In the genomic region with DNA sequence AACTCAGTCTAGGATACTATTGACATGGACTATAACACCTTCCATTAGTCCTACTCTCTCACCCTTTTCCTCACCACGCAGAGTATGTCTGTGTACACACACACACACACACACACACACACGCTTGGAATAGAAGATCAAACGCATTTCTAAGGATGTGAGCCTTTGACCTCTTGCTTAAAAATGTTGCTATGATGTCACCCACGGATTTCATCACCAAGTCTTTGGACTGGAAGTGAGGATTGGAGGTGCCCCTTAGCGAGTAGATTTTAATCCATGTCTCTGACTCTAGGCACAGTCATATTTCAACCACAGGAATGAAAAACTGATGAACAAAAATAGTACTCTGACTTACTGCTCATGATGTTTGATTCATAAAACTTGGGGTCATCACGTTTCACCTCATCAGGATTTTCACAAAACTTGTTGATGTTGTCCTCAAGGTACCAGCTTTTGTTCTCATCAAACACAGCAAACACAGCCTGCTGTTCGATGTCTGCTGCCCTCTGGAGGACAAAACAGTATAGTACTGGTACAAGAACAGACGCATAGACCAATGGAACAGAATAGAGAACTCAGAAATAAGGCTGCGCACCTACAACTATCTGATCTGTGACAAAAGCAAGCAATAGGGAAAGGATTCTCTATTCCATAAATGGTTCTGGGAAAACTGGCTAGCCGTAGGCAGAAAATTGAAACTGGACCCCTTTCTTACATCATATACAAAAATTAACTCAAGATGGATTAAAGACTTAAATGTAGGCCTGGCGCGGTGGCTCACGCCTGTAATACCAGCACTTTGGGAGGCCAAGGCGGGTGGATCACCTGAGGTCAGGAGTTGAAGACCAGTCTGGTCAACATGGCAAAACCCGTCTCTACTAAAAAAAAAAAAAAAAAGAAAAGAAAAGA, we compare ENCODE assay signal across 9 cellular contexts. TPM values are rescaled to one million over a fixed set of nuclear protein-coding genes. Genes with fewer than 3 reads are reported as not detected.
DNase-seq lines count a peak whose midpoint lies in the region; ATAC-seq and TF ChIP-seq lines count a peak whose summit lies in the region.
"Had no signal": no experiment of that assay in that cellular context is flagged by ENCODE, and none has a peak within 500 bp of the region (broad histone marks: within the 10 kb centered on the region; RNA-seq: fewer than 3 reads in every experiment).

No MANE protein-coding gene starts in this region.

- H3K27ac Mint-ChIP-seq in activated CD4-positive, alpha-beta memory T cell treated with anti-CD3 and anti-CD28 coated beads for 36 hours = no peak overlapping the region
- peak overlapping the region in 1 of 9 donors; percentile 7 for H3K27ac Mint-ChIP-seq in naive thymus-derived CD4-positive, alpha-beta T cell

- peaks cover 0 to 2% (median 0%) of the 10 kb centered on the region in 4 donors for H3K27me3 ChIP-seq in esophagus muscularis mucosa
- H3K27me3 ChIP-seq in naive thymus-derived CD4-positive, alpha-beta T cell (ENCODE audit: control insufficient read depth in 2 of 2, insufficient read depth in 2 of 2, low read length in 2 of 2) = no peaks in the 10 kb centered on the region
- no peaks in the 10 kb centered on the region for H3K27me3 ChIP-seq in thoracic aorta (replicated peaks; ENCODE audit: insufficient read depth)

- H3K36me3 ChIP-seq in esophagus muscularis mucosa (peaks cover 0 to 5% (median 0%) of the 10 kb centered on the region in 4 donors), thoracic aorta (no peaks in the 10 kb centered on the region)
- no peaks in the 10 kb centered on the region for H3K36me3 ChIP-seq in naive thymus-derived CD4-positive, alpha-beta T cell (ENCODE audit: control insufficient read depth in 2 of 3, insufficient read depth in 3 of 3, low read length in 3 of 3)

- H3K36me3 Mint-ChIP-seq in activated CD4-positive, alpha-beta memory T cell treated with anti-CD3 and anti-CD28 coated beads for 36 hours = peaks cover 58% of the 10 kb centered on the region
- H3K36me3 Mint-ChIP-seq in naive thymus-derived CD4-positive, alpha-beta T cell = peaks cover 0 to 9% (median 0%) of the 10 kb centered on the region in 5 donors

- WGBS in esophagus muscularis mucosa = 59% methylated on average over 15 of the region's 15 CpGs

- ATAC-seq in HG03175 (IDR thresholded peaks at IDR 0.05; ENCODE audit: unreplicated experiment) (peak; percentile 69), thoracic aorta (ENCODE audit: insufficient number of reproducible peaks, low FRiP score, low read depth) (no peak)
- peak; percentile 92 for ATAC-seq in naive thymus-derived CD4-positive, alpha-beta T cell

- CTCF ChIA-PET in activated CD4-positive, alpha-beta memory T cell treated with anti-CD3 and anti-CD28 coated beads for 36 hours (lab: Charles Lee) = interaction anchor here (0.6 to 2.7 kb wide), 22 partner anchors 8 to 1204 kb away, joined by 3 to 16 read pairs (median 4); partner anchors contain the start of gene CCDC181
- CTCF ChIA-PET in naive thymus-derived CD4-positive, alpha-beta T cell (lab: Charles Lee) = interaction anchor here (0.6 to 1.4 kb wide), 9 partner anchors 8 to 1626 kb away, joined by 3 to 7 read pairs (median 3); partner anchors contain the start of genes F5, METTL18 and SLC19A2

- H3K27ac ChIP-seq in 22Rv1 (no peak overlapping the region), esophagus muscularis mucosa (replicated peaks in 1 of 4) (no peak overlapping the region), thoracic aorta (no peak overlapping the region)
- no peak overlapping the region for H3K27ac ChIP-seq in naive thymus-derived CD4-positive, alpha-beta T cell (ENCODE audit: low read depth, low read length)
- H3K27ac ChIP-seq: skin epidermis had no signal

- H3K9me3 Mint-ChIP-seq in activated CD4-positive, alpha-beta memory T cell treated with anti-CD3 and anti-CD28 coated beads for 36 hours = no peaks in the 10 kb centered on the region
- no peaks in the 10 kb centered on the region for H3K9me3 Mint-ChIP-seq in naive thymus-derived CD4-positive, alpha-beta T cell

- H3K4me1 ChIP-seq in esophagus muscularis mucosa = no peaks in the 10 kb centered on the region
- H3K4me1 ChIP-seq in naive thymus-derived CD4-positive, alpha-beta T cell (ENCODE audit: control insufficient read depth in 2 of 2, insufficient read depth in 2 of 2, low read length in 2 of 2) = no peaks in the 10 kb centered on the region
- no peaks in the 10 kb centered on the region for H3K4me1 ChIP-seq in thoracic aorta (ENCODE audit: control insufficient read depth in 1 of 2, low read depth in 2 of 2)

- POLR2A ChIA-PET in activated CD4-positive, alpha-beta memory T cell treated with anti-CD3 and anti-CD28 coated beads for 36 hours (lab: Charles Lee) = no interaction called here
- POLR2A ChIA-PET in naive thymus-derived CD4-positive, alpha-beta T cell (lab: Charles Lee) = no interaction called here

- intact Hi-C loops in activated CD4-positive, alpha-beta memory T cell treated with anti-CD3 and anti-CD28 coated beads for 36 hours (cut with micrococcal nuclease) = loop anchor here (1.0 to 5.0 kb wide), 3 partner anchors 59 to 944 kb away; partner anchors contain the start of gene SLC19A2
- intact Hi-C loops in esophagus muscularis mucosa (cut with DNase I) = loop anchor here (2.0 kb wide), 1 partner anchor 78 kb away; no protein-coding TSS in a partner anchor
- intact Hi-C loops in naive thymus-derived CD4-positive, alpha-beta T cell (cut with micrococcal nuclease) = loop anchor here (1.0 to 5.0 kb wide), 8 partner anchors 60 to 1204 kb away; partner anchors contain the start of genes BLZF1 (in 2 of the 2), NME7 (in 1 of the 2) and SLC19A2 (in 1 of the 2)

- H3K4me3 Mint-ChIP-seq in activated CD4-positive, alpha-beta memory T cell treated with anti-CD3 and anti-CD28 coated beads for 36 hours = no peak overlapping the region
- no peak overlapping the region for H3K4me3 Mint-ChIP-seq in naive thymus-derived CD4-positive, alpha-beta T cell

- no peaks in the 10 kb centered on the region for H3K4me1 Mint-ChIP-seq in activated CD4-positive, alpha-beta memory T cell treated with anti-CD3 and anti-CD28 coated beads for 36 hours (ENCODE audit: low read depth)
- peaks cover 0 to 14% (median 0%) of the 10 kb centered on the region in 7 donors for H3K4me1 Mint-ChIP-seq in naive thymus-derived CD4-positive, alpha-beta T cell

- TF ChIP-seq POLR2A in esophagus muscularis mucosa (IDR thresholded peaks at IDR 0.05; ENCODE audit: low read depth) = no peak

- no peaks in the 10 kb centered on the region for H3K27me3 Mint-ChIP-seq in activated CD4-positive, alpha-beta memory T cell treated with anti-CD3 and anti-CD28 coated beads for 36 hours
- H3K27me3 Mint-ChIP-seq in naive thymus-derived CD4-positive, alpha-beta T cell = no peaks in the 10 kb centered on the region

- TF ChIP-seq EP300 in esophagus muscularis mucosa (IDR thresholded peaks at IDR 0.05) = no peak

- H3K9me3 ChIP-seq in esophagus muscularis mucosa (no peaks in the 10 kb centered on the region), thoracic aorta (no peaks in the 10 kb centered on the region)
- no peaks in the 10 kb centered on the region for H3K9me3 ChIP-seq in naive thymus-derived CD4-positive, alpha-beta T cell (ENCODE audit: control insufficient read depth in 2 of 3, low read length in 3 of 3)

- TF ChIP-seq CTCF in 22Rv1 (IDR thresholded peaks at IDR 0.05) (peak; percentile 98), GM12864 (IDR thresholded peaks at IDR 0.05; ENCODE audit: low read depth, low read length, missing control alignments) (peak; percentile 70), esophagus muscularis mucosa (IDR thresholded peaks at IDR 0.05) (peak; percentile 83 to 88 (median 85)), thoracic aorta (IDR thresholded peaks at IDR 0.05) (peak; percentile 78)

- H3K4me3 ChIP-seq in GM12864 (ENCODE audit: low read depth, low read length) = no peak overlapping the region
- no peak overlapping the region for H3K4me3 ChIP-seq in esophagus muscularis mucosa
- no peak overlapping the region for H3K4me3 ChIP-seq in naive thymus-derived CD4-positive, alpha-beta T cell (ENCODE audit: low read length)
- no peak overlapping the region for H3K4me3 ChIP-seq in thoracic aorta
- H3K4me3 ChIP-seq: skin epidermis had no signal

- DNase-seq in GM12864 (ENCODE audit: low read depth) (peak; percentile 42), NCI-H510A (lab: John Stamatoyannopoulos, UW) (peak; percentile 55), esophagus muscularis mucosa (ENCODE audit: extremely low spot score) (no peak), thoracic aorta (ENCODE audit: low spot score) (peak; percentile 9)
- DNase-seq in activated CD4-positive, alpha-beta memory T cell treated with anti-CD3 and anti-CD28 coated beads for 36 hours = peak; percentile 49
- peak in 7 of 9 donors; percentile 40 to 73 (median 68) for DNase-seq in naive thymus-derived CD4-positive, alpha-beta T cell

RNA-seq across cellular contexts. Expression of gene F5, which starts 39.9 kb away (rescaled TPM):
- 10 to 100 TPM; 50.8 to 51.1 TPM for total RNA-seq in activated CD4-positive, alpha-beta memory T cell treated with anti-CD3 and anti-CD28 coated beads for 36 hours
- total RNA-seq in esophagus muscularis mucosa (1 to 10 TPM in 1 of 4 donors, under 1 TPM in 2, not detected in 1; 0.13 to 1.2 (median 0.34) TPM), thoracic aorta (under 1 TPM; 0.68 to 0.85 TPM)
- 10 to 100 TPM in 2 of 5 experiments, 1 to 10 TPM in 3; 3.7 to 14.6 (median 5.7) TPM for total RNA-seq in naive thymus-derived CD4-positive, alpha-beta T cell
- 1 to 10 TPM; 1.2 to 2.8 TPM for polyA plus RNA-seq in naive thymus-derived CD4-positive, alpha-beta T cell
